Comparison of ENCODE assay signal across 1 cellular context in the genomic region with DNA sequence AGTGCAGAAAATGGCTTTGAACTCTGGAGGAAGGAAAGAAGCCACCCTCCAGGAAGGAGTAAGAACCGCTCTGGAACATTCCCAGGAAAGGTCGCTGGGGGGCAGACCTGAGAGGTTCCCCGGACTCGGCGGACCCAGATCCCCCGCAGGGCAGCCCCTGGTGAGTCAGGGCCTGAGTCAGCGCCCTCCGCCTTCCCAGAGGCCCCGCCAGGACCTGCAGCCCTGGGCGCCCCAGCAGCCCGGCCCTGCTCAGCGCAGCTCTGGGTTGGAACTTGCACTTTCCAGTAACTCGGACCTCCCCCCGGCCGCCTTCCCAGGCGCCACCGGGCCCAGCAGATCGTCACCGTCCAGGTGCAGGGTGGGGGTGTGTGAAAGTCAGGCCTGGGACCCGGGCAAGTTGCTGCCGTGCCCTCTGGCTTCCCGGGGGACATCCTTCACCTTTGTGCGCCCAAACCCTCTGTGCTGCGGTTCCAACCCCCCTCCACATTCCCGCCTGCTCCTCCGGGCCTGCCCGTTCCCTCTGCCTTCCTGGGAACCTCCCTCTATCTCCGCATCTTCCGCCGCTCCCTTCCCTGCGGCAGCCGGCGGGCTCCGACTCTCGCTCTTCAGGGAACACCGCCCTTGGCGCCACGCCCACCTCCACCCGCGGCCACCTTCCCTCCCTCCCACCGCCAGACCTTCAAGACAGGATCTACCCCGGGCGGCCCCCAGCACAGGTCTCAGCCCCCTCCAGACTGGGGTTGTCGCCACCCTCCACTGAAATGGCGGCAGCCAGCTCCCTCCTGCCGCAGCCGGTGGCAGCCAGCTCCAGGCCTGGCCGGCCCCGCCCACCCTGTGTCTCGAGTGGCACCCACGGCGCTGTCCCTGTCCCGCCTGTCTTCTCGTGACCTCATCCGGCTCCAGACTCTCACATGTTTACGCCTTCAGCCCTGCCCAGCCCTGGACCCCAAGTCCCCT.
TF ChIP-seq lines count a peak whose summit lies in the region.

No MANE protein-coding gene starts in this region.

TF ChIP-seq in HepG2, 621 proteins besides CTCF, POLR2A, EP300 and RAD21 (continued from another document and continues in another):
- TF ChIP-seq, protein P1, sequence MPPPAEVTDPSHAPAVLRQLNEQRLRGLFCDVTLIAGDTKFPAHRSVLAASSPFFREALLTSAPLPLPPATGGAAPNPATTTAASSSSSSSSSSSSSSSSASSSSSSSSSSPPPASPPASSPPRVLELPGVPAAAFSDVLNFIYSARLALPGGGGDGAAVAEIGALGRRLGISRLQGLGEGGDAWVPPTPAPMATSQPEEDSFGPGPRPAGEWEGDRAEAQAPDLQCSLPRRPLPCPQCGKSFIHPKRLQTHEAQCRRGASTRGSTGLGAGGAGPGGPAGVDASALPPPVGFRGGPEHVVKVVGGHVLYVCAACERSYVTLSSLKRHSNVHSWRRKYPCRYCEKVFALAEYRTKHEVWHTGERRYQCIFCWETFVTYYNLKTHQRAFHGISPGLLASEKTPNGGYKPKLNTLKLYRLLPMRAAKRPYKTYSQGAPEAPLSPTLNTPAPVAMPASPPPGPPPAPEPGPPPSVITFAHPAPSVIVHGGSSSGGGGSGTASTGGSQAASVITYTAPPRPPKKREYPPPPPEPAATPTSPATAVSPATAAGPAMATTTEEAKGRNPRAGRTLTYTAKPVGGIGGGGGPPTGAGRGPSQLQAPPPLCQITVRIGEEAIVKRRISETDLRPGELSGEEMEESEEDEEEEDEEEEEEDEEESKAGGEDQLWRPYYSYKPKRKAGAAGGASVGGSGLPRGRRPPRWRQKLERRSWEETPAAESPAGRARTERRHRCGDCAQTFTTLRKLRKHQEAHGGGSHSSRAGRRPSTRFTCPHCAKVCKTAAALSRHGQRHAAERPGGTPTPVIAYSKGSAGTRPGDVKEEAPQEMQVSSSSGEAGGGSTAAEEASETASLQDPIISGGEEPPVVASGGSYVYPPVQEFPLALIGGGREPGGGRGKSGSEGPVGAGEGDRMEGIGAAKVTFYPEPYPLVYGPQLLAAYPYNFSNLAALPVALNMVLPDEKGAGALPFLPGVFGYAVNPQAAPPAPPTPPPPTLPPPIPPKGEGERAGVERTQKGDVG (CRISPR knock-in tag; IDR thresholded peaks at IDR 0.05; ENCODE audit: borderline replicate concordance): no peak
- no peak for TF ChIP-seq PAF1 (CRISPR knock-in tag; IDR thresholded peaks at IDR 0.05)
- TF ChIP-seq, protein P2, sequence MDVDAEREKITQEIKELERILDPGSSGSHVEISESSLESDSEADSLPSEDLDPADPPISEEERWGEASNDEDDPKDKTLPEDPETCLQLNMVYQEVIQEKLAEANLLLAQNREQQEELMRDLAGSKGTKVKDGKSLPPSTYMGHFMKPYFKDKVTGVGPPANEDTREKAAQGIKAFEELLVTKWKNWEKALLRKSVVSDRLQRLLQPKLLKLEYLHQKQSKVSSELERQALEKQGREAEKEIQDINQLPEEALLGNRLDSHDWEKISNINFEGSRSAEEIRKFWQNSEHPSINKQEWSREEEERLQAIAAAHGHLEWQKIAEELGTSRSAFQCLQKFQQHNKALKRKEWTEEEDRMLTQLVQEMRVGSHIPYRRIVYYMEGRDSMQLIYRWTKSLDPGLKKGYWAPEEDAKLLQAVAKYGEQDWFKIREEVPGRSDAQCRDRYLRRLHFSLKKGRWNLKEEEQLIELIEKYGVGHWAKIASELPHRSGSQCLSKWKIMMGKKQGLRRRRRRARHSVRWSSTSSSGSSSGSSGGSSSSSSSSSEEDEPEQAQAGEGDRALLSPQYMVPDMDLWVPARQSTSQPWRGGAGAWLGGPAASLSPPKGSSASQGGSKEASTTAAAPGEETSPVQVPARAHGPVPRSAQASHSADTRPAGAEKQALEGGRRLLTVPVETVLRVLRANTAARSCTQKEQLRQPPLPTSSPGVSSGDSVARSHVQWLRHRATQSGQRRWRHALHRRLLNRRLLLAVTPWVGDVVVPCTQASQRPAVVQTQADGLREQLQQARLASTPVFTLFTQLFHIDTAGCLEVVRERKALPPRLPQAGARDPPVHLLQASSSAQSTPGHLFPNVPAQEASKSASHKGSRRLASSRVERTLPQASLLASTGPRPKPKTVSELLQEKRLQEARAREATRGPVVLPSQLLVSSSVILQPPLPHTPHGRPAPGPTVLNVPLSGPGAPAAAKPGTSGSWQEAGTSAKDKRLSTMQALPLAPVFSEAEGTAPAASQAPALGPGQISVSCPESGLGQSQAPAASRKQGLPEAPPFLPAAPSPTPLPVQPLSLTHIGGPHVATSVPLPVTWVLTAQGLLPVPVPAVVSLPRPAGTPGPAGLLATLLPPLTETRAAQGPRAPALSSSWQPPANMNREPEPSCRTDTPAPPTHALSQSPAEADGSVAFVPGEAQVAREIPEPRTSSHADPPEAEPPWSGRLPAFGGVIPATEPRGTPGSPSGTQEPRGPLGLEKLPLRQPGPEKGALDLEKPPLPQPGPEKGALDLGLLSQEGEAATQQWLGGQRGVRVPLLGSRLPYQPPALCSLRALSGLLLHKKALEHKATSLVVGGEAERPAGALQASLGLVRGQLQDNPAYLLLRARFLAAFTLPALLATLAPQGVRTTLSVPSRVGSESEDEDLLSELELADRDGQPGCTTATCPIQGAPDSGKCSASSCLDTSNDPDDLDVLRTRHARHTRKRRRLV (CRISPR knock-in tag; IDR thresholded peaks at IDR 0.05): no peak
- TF ChIP-seq, protein P3, sequence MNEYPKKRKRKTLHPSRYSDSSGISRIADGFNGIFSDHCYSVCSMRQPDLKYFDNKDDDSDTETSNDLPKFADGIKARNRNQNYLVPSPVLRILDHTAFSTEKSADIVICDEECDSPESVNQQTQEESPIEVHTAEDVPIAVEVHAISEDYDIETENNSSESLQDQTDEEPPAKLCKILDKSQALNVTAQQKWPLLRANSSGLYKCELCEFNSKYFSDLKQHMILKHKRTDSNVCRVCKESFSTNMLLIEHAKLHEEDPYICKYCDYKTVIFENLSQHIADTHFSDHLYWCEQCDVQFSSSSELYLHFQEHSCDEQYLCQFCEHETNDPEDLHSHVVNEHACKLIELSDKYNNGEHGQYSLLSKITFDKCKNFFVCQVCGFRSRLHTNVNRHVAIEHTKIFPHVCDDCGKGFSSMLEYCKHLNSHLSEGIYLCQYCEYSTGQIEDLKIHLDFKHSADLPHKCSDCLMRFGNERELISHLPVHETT (CRISPR knock-in tag; conservative IDR thresholded peaks at IDR 0.05): 0 out of 2 replicates have a peak, but pooled peaks have one; percentile 35
- TF ChIP-seq KMT2A (CRISPR knock-in tag; IDR thresholded peaks at IDR 0.05): 0 out of 2 replicates have a peak, but pooled peaks have one; percentile 49
- TF ChIP-seq, protein P4, sequence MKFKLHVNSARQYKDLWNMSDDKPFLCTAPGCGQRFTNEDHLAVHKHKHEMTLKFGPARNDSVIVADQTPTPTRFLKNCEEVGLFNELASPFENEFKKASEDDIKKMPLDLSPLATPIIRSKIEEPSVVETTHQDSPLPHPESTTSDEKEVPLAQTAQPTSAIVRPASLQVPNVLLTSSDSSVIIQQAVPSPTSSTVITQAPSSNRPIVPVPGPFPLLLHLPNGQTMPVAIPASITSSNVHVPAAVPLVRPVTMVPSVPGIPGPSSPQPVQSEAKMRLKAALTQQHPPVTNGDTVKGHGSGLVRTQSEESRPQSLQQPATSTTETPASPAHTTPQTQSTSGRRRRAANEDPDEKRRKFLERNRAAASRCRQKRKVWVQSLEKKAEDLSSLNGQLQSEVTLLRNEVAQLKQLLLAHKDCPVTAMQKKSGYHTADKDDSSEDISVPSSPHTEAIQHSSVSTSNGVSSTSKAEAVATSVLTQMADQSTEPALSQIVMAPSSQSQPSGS (CRISPR knock-in tag; IDR thresholded peaks at IDR 0.05): peak; percentile 62; the same call in 1 of the 2 replicates
- TF ChIP-seq MYNN (CRISPR knock-in tag; IDR thresholded peaks at IDR 0.05; ENCODE audit: low read depth): no peak
- peak; percentile 64 for TF ChIP-seq SKI (IDR thresholded peaks at IDR 0.05; ENCODE audit: partially characterized antibody)
- TF ChIP-seq, protein P5, sequence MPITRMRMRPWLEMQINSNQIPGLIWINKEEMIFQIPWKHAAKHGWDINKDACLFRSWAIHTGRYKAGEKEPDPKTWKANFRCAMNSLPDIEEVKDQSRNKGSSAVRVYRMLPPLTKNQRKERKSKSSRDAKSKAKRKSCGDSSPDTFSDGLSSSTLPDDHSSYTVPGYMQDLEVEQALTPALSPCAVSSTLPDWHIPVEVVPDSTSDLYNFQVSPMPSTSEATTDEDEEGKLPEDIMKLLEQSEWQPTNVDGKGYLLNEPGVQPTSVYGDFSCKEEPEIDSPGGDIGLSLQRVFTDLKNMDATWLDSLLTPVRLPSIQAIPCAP (CRISPR knock-in tag; IDR thresholded peaks at IDR 0.05; ENCODE audit: low read depth): no peak
- no peak for TF ChIP-seq ZNF530 (CRISPR knock-in tag; IDR thresholded peaks at IDR 0.05; ENCODE audit: low read depth)
- no peak for TF ChIP-seq ONECUT2 (CRISPR knock-in tag; IDR thresholded peaks at IDR 0.05)
- no peak for TF ChIP-seq NCOR1 (IDR thresholded peaks at IDR 0.05; ENCODE audit: borderline replicate concordance, low read length)
- TF ChIP-seq, protein P6, sequence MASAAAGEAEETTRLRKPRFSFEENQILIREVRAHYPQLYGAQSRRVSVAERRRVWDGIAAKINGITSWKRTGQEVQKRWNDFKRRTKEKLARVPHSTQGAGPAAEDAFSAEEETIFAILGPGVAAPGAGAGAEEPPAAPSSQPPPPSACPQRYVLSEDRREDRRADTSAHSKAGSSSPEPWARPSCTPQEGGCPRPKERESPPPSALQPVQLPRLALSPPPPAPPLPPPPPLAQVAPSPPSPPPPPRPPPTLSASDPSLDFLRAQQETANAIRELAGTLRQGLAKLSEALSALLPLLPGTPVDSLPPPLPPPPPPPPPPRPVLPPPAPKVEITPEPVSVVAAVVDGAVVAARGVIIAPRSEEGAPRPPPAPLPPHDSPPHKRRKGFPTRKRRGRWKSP (CRISPR knock-in tag; IDR thresholded peaks at IDR 0.05): peak; percentile 83; the same call in 1 of the 2 replicates
- TF ChIP-seq NFYC (CRISPR knock-in tag; IDR thresholded peaks at IDR 0.05): no peak
- no peak for TF ChIP-seq HES4 (CRISPR knock-in tag; IDR thresholded peaks at IDR 0.05; ENCODE audit: borderline replicate concordance)
- peak; percentile 65 for TF ChIP-seq ZNF331 (CRISPR knock-in tag; IDR thresholded peaks at IDR 0.05)
- peak; percentile 45; the same call in 1 of the 2 replicates for TF ChIP-seq GTF3A (CRISPR knock-in tag; conservative IDR thresholded peaks at IDR 0.05)
- TF ChIP-seq PPARG (CRISPR knock-in tag; conservative IDR thresholded peaks at IDR 0.05): no peak
- TF ChIP-seq THAP11 (CRISPR knock-in tag; IDR thresholded peaks at IDR 0.05): peak; percentile 59; the same call in 1 of the 2 replicates
- peak; percentile 65; the same call in 1 of the 2 replicates for TF ChIP-seq CHCHD3 (CRISPR knock-in tag; IDR thresholded peaks at IDR 0.05)
- TF ChIP-seq, protein P7, sequence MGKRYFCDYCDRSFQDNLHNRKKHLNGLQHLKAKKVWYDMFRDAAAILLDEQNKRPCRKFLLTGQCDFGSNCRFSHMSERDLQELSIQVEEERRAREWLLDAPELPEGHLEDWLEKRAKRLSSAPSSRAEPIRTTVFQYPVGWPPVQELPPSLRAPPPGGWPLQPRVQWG (CRISPR knock-in tag; IDR thresholded peaks at IDR 0.05; ENCODE audit: borderline replicate concordance, low read depth): no peak
- TF ChIP-seq CEBPG (CRISPR knock-in tag; IDR thresholded peaks at IDR 0.05): no peak
- TF ChIP-seq ZNF652 (CRISPR knock-in tag; IDR thresholded peaks at IDR 0.05; ENCODE audit: borderline replicate concordance, low read depth): no peak
- TF ChIP-seq ZNF432 (CRISPR knock-in tag; IDR thresholded peaks at IDR 0.05; ENCODE audit: borderline replicate concordance): no peak
- no peak for TF ChIP-seq ZNF749 (CRISPR knock-in tag; IDR thresholded peaks at IDR 0.05; ENCODE audit: borderline replicate concordance)
- TF ChIP-seq, protein P8, sequence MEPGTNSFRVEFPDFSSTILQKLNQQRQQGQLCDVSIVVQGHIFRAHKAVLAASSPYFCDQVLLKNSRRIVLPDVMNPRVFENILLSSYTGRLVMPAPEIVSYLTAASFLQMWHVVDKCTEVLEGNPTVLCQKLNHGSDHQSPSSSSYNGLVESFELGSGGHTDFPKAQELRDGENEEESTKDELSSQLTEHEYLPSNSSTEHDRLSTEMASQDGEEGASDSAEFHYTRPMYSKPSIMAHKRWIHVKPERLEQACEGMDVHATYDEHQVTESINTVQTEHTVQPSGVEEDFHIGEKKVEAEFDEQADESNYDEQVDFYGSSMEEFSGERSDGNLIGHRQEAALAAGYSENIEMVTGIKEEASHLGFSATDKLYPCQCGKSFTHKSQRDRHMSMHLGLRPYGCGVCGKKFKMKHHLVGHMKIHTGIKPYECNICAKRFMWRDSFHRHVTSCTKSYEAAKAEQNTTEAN (CRISPR knock-in tag; conservative IDR thresholded peaks at IDR 0.05): no peak
- TF ChIP-seq, protein P9, sequence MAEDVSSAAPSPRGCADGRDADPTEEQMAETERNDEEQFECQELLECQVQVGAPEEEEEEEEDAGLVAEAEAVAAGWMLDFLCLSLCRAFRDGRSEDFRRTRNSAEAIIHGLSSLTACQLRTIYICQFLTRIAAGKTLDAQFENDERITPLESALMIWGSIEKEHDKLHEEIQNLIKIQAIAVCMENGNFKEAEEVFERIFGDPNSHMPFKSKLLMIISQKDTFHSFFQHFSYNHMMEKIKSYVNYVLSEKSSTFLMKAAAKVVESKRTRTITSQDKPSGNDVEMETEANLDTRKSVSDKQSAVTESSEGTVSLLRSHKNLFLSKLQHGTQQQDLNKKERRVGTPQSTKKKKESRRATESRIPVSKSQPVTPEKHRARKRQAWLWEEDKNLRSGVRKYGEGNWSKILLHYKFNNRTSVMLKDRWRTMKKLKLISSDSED (CRISPR knock-in tag; IDR thresholded peaks at IDR 0.05): no peak
- TF ChIP-seq, protein P10, sequence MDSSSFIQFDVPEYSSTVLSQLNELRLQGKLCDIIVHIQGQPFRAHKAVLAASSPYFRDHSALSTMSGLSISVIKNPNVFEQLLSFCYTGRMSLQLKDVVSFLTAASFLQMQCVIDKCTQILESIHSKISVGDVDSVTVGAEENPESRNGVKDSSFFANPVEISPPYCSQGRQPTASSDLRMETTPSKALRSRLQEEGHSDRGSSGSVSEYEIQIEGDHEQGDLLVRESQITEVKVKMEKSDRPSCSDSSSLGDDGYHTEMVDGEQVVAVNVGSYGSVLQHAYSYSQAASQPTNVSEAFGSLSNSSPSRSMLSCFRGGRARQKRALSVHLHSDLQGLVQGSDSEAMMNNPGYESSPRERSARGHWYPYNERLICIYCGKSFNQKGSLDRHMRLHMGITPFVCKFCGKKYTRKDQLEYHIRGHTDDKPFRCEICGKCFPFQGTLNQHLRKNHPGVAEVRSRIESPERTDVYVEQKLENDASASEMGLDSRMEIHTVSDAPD (CRISPR knock-in tag; IDR thresholded peaks at IDR 0.05): no peak
- no peak for TF ChIP-seq FLYWCH1 (CRISPR knock-in tag; IDR thresholded peaks at IDR 0.05)
- TF ChIP-seq SRSF9 (IDR thresholded peaks at IDR 0.05; ENCODE audit: borderline replicate concordance, insufficient read depth, low read depth, low read length, poor library complexity, severe bottlenecking): no peak
- TF ChIP-seq, protein P11, sequence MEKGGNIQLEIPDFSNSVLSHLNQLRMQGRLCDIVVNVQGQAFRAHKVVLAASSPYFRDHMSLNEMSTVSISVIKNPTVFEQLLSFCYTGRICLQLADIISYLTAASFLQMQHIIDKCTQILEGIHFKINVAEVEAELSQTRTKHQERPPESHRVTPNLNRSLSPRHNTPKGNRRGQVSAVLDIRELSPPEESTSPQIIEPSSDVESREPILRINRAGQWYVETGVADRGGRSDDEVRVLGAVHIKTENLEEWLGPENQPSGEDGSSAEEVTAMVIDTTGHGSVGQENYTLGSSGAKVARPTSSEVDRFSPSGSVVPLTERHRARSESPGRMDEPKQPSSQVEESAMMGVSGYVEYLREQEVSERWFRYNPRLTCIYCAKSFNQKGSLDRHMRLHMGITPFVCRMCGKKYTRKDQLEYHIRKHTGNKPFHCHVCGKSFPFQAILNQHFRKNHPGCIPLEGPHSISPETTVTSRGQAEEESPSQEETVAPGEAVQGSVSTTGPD (CRISPR knock-in tag; IDR thresholded peaks at IDR 0.05): no peak; the same call in 1 of the 2 replicates
